In the genomic region with DNA sequence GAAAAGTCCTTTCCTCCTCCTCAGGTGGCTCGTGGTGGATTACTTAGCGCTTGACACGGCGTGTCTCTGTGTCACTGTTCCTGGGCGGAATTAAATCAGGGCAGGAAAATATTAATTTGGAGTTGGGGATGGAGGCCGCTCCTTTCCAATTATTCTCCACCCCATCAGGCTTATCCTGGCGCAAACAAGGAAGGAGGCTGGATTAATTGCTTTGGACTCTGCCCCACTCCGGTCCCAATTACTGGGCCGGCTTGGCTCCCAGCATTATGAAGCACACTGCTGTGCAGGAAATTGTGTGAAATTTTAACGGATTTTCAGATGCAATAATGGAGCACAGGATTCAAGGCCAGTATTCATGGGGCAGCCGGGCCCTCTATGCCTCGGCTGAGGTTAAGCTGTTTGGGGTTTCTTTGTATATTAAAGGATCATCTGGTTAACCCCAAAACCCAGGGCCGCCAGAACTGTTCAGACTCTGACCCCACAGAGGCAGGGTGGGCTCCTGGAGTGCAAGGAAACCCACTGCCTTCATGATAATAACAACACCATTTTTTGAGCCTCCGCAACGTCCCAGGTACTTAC, we compare ENCODE assay signal across 22 cellular contexts.
A peak's percentile ranks its signal among the peaks of the same experiment; 100 is the strongest.
DNase-seq lines count a peak whose midpoint lies in the region; FAIRE-seq and TF ChIP-seq lines count a peak whose summit lies in the region.
"Had no signal": no experiment of that assay in that cellular context is flagged by ENCODE, and none has a peak within 500 bp of the region (broad histone marks: within the 10 kb centered on the region; RNA-seq: fewer than 3 reads in every experiment).

No MANE protein-coding gene starts in this region.

- WGBS in small intestine, 3 donors: 16 to 59% (median 31%) methylated on average over 15 of the region's 15 CpGs
- WGBS in trophoblast cell (ENCODE audit: extremely low coverage, insufficient coverage, insufficient read length): no CpG with 5 or more reads among the region's 15 CpGs

- no peak for TF ChIP-seq POLR2A in Peyer's patch (IDR thresholded peaks at IDR 0.05)

- no peak overlapping the region for H2BK120ac ChIP-seq in trophoblast cell (ENCODE audit: insufficient read depth, low read length, poor library complexity)

- no peak overlapping the region for H3K9ac ChIP-seq in Karpas-422 (ENCODE audit: low read length)
- no peak overlapping the region for H3K9ac ChIP-seq in colonic mucosa (ENCODE audit: low read depth in 2 of 2, low read length in 2 of 2)
- H3K9ac ChIP-seq in trophoblast cell (ENCODE audit: low read length): no peak overlapping the region

- H2AFZ ChIP-seq in Karpas-422 (ENCODE audit: low read length): no peak overlapping the region
- no peak overlapping the region for H2AFZ ChIP-seq in trophoblast cell (ENCODE audit: insufficient read depth, low read length, poor library complexity)

- H3K4ac ChIP-seq in trophoblast cell (ENCODE audit: low read depth, low read length): no peak overlapping the region

- H4K8ac ChIP-seq in trophoblast cell (ENCODE audit: low read depth, low read length): no peak overlapping the region

- H2AK5ac ChIP-seq in trophoblast cell (ENCODE audit: low read length): no peak overlapping the region

- no peak overlapping the region for H3K4me3 ChIP-seq in Karpas-422 (ENCODE audit: low read length)
- no peak overlapping the region for H3K4me3 ChIP-seq in Peyer's patch
- no peak overlapping the region for H3K4me3 ChIP-seq in colonic mucosa
- H3K4me3 ChIP-seq in small intestine (ENCODE audit: low read depth in 1 of 2, low read length in 2 of 2): no peak overlapping the region
- H3K4me3 ChIP-seq in trophoblast cell (ENCODE audit: low read depth, low read length): no peak overlapping the region
- H3K4me3 ChIP-seq: MG63 had no signal

- no peak overlapping the region for H3K27ac ChIP-seq in Karpas-422 (ENCODE audit: low read length)
- H3K27ac ChIP-seq in Peyer's patch: no peak overlapping the region
- H3K27ac ChIP-seq in colonic mucosa: no peak overlapping the region
- peak overlapping the region in 1 of 2 donors; percentile 33 for H3K27ac ChIP-seq in small intestine (ENCODE audit: low read depth in 1 of 2, low read length in 1 of 2)
- no peak overlapping the region for H3K27ac ChIP-seq in trophoblast cell (ENCODE audit: low read depth, low read length)

- no peak overlapping the region for H3K23ac ChIP-seq in trophoblast cell (ENCODE audit: low read length)

- H3K79me2 ChIP-seq in Karpas-422 (ENCODE audit: low read length) (no peaks in the 10 kb centered on the region), trophoblast cell (ENCODE audit: control insufficient read depth, insufficient read depth, low read length, poor library complexity) (no peaks in the 10 kb centered on the region)

- no peaks in the 10 kb centered on the region for H4K20me1 ChIP-seq in Karpas-422 (ENCODE audit: insufficient read depth, low read depth, low read length)

- no peak overlapping the region for H2BK5ac ChIP-seq in trophoblast cell (ENCODE audit: low read depth, low read length, poor library complexity)

- H3K4me1 ChIP-seq in Karpas-422 (ENCODE audit: low read length) (peaks cover 9% of the 10 kb centered on the region), Peyer's patch (peaks cover 0 to 5% (median 0%) of the 10 kb centered on the region in 4 donors), colonic mucosa (peaks cover 9% of the 10 kb centered on the region), small intestine (ENCODE audit: control insufficient read depth in 2 of 2, insufficient read depth in 1 of 2, low read depth in 1 of 2, low read length in 1 of 2) (peaks cover 0 to 2% of the 10 kb centered on the region in 2 donors), trophoblast cell (ENCODE audit: control insufficient read depth in 1 of 2, insufficient read depth in 2 of 2, low read length in 2 of 2) (no peaks in the 10 kb centered on the region)
- H3K4me1 ChIP-seq: Caco-2 had no signal

- peak overlapping the region; percentile 13 for H3K4me2 ChIP-seq in Karpas-422 (ENCODE audit: low read depth, low read length, poor library complexity, severe bottlenecking)
- no peak overlapping the region for H3K4me2 ChIP-seq in trophoblast cell (ENCODE audit: low read length)

- no peaks in the 10 kb centered on the region for H3K9me3 Mint-ChIP-seq in nephron progenitor cell

- H3K27ac Mint-ChIP-seq in nephron progenitor cell: no peak overlapping the region
- H3K27ac Mint-ChIP-seq: CD4-positive, alpha-beta memory T cell had no signal

- H3K79me1 ChIP-seq in trophoblast cell (ENCODE audit: low read length): no peaks in the 10 kb centered on the region

- H4K91ac ChIP-seq in trophoblast cell (ENCODE audit: low read depth, low read length): no peak overlapping the region

- H3K27me3 ChIP-seq in Karpas-422 (ENCODE audit: low read length): no peaks in the 10 kb centered on the region
- no peaks in the 10 kb centered on the region for H3K27me3 ChIP-seq in Peyer's patch
- H3K27me3 ChIP-seq in colonic mucosa: no peaks in the 10 kb centered on the region
- no peaks in the 10 kb centered on the region for H3K27me3 ChIP-seq in small intestine (ENCODE audit: control insufficient read depth in 2 of 2, insufficient read depth in 2 of 2, low read length in 2 of 2)
- no peaks in the 10 kb centered on the region for H3K27me3 ChIP-seq in trophoblast cell (ENCODE audit: insufficient read depth, low read length)

- TF ChIP-seq CTCF in Peyer's patch (IDR thresholded peaks at IDR 0.05) (no peak), colonic mucosa (IDR thresholded peaks at IDR 0.05) (no peak), nephron progenitor cell (IDR thresholded peaks at IDR 0.05) (no peak)

- H2BK12ac ChIP-seq in trophoblast cell (ENCODE audit: low read length): no peak overlapping the region

- DNase-seq in Karpas-422 (no peak), Peyer's patch (peak in 2 of 3 donors; percentile 58 to 61), colonic mucosa (peak; percentile 75), small intestine (peak; percentile 83), trophoblast cell (no peak), nephron progenitor cell (no peak), OCI-M1 (lab: John Stamatoyannopoulos, UW) (no peak)
- DNase-seq: Caco-2; CD4-positive, alpha-beta memory T cell; EL; GF-D8; MG63; NCI-H187; NCI-H2081 treated with DMSO at 0.1 percent for 48 hours; NCI-H2171; NCI-H446; NCI-H524 treated with DMSO at 0.1 percent for 48 hours; NCI-H82; SHP77 treated with DMSO at 0.1 percent for 48 hours had no signal

- no peaks in the 10 kb centered on the region for H3K9me3 ChIP-seq in Karpas-422 (ENCODE audit: low read length)
- H3K9me3 ChIP-seq in Peyer's patch: no peaks in the 10 kb centered on the region
- H3K9me3 ChIP-seq in colonic mucosa: no peaks in the 10 kb centered on the region
- no peaks in the 10 kb centered on the region for H3K9me3 ChIP-seq in small intestine (ENCODE audit: control insufficient read depth, low read depth)
- no peaks in the 10 kb centered on the region for H3K9me3 ChIP-seq in trophoblast cell (ENCODE audit: insufficient read depth, low read depth, low read length)
- H3K9me3 ChIP-seq: Caco-2, MG63 had no signal

- no peaks in the 10 kb centered on the region for H3K36me3 ChIP-seq in Karpas-422 (ENCODE audit: insufficient read depth, low read length)
- no peaks in the 10 kb centered on the region for H3K36me3 ChIP-seq in Peyer's patch
- no peaks in the 10 kb centered on the region for H3K36me3 ChIP-seq in colonic mucosa
- H3K36me3 ChIP-seq in small intestine (ENCODE audit: control insufficient read depth in 2 of 2, insufficient read depth in 2 of 2, low read length in 2 of 2): no peaks in the 10 kb centered on the region
- H3K36me3 ChIP-seq in trophoblast cell (ENCODE audit: control insufficient read depth in 1 of 2, insufficient read depth in 2 of 2, low read length in 2 of 2): no peaks in the 10 kb centered on the region
- H3K36me3 ChIP-seq: MG63 had no signal

- H3K4me1 Mint-ChIP-seq in nephron progenitor cell: peaks cover 36% of the 10 kb centered on the region
- H3K4me1 Mint-ChIP-seq: CD4-positive, alpha-beta memory T cell had no signal

- H3K4me3 Mint-ChIP-seq in nephron progenitor cell: no peak overlapping the region
- H3K4me3 Mint-ChIP-seq: CD4-positive, alpha-beta memory T cell had no signal

- no peak overlapping the region for H3K14ac ChIP-seq in trophoblast cell (ENCODE audit: low read length)

- no peak overlapping the region for H4K12ac ChIP-seq in trophoblast cell (ENCODE audit: low read depth, low read length)

- H3K36me3 Mint-ChIP-seq in nephron progenitor cell (ENCODE audit: low read depth): no peaks in the 10 kb centered on the region
- H3K36me3 Mint-ChIP-seq: CD4-positive, alpha-beta memory T cell had no signal

- no peak for FAIRE-seq in small intestine (lab: Jason Lieb, UNC)
- FAIRE-seq: GM12892, H54, HepG2 had no signal

- H3K27me3 Mint-ChIP-seq in nephron progenitor cell (ENCODE audit: low read depth, poor library complexity): peaks cover 83% of the 10 kb centered on the region

- H3K18ac ChIP-seq in trophoblast cell (ENCODE audit: low read length): no peak overlapping the region

- intact Hi-C loops in colonic mucosa (cut with DNase I): no loop called here

- H3K9me2 ChIP-seq in Karpas-422 (replicated peaks; ENCODE audit: insufficient read depth, low read length): no peaks in the 10 kb centered on the region

Comparison
In these comparisons a context has a peak if more than half of its experiments do, and no peak if none do; other contexts are left out.
1. DNase-seq: peak in Peyer's patch (2 of 3), colonic mucosa (single experiment) and small intestine (single experiment); none in Karpas-422 (single experiment), trophoblast cell (0 of 2), nephron progenitor cell (single experiment) and OCI-M1 (single experiment).